38 cellular contexts compared by ENCODE assay signal in genomic region chr14:25113394-25113793, GRCh38.
"Had no signal": no experiment of that assay in that cellular context is flagged by ENCODE, and none has a peak within 500 bp of the region (broad histone marks: within the 10 kb centered on the region; RNA-seq: fewer than 3 reads in every experiment).

No MANE protein-coding gene starts in this region.

- H3K4me3 Mint-ChIP-seq: activated B cell treated with CpG ODN at 0.5 μM for 24 hours; activated CD4-positive, alpha-beta memory T cell treated with anti-CD3 and anti-CD28 coated beads, Interleukin-2, amount 10 ng/mL, durations not matched to agents 7 days and 5 days; activated CD4-positive, alpha-beta T cell treated with anti-CD3 and anti-CD28 coated beads for 36 hours; activated CD4-positive, alpha-beta T cell treated with anti-CD3 and anti-CD28 coated beads, Interleukin-2, amount 10 ng/mL, durations not matched to agents 7 days and 5 days; activated CD8-positive, alpha-beta memory T cell treated with anti-CD3 and anti-CD28 coated beads, Interleukin-2, amount 10 ng/mL, durations not matched to agents 7 days and 5 days; activated CD8-positive, alpha-beta T cell treated with anti-CD3 and anti-CD28 coated beads, Interleukin-2, amount 10 ng/mL, durations not matched to agents 7 days and 5 days; activated naive CD4-positive, alpha-beta T cell treated with anti-CD3 and anti-CD28 coated beads, Interleukin-2, amount 10 ng/mL, durations not matched to agents 7 days and 5 days; activated naive CD4-positive, alpha-beta T cell treated with anti-CD3 and anti-CD28 coated beads, Interleukin-2, amount 50 U/mL, for 24 hours; activated naive CD8-positive, alpha-beta T cell; activated naive CD8-positive, alpha-beta T cell treated with anti-CD3 and anti-CD28 coated beads, Interleukin-2, amount 10 ng/mL, durations not matched to agents 7 days and 5 days; activated naive CD8-positive, alpha-beta T cell treated with anti-CD3 and anti-CD28 coated beads, Interleukin-2, amount 50 U/mL, for 24 hours; activated T-cell treated with anti-CD3 and anti-CD28 coated beads, Interleukin-2, amount 50 U/mL, for 24 hours; brain; central memory CD8-positive, alpha-beta T cell; T-helper 1 cell treated with Interleukin-12 subunit alpha and Interleukin-12 subunit beta and Interleukin-4 antibody, amounts not matched to agents 30 μg/mL and 1 μg/mL, for 36 hours; T-helper 2 cell treated with Interferon-gamma antibody and Interleukin-4, amounts not matched to agents 5 μg/mL and 100 μg/mL, for 36 hours had no signal

- H3K36me3 Mint-ChIP-seq: activated CD8-positive, alpha-beta memory T cell treated with anti-CD3 and anti-CD28 coated beads, Interleukin-2, amount 10 ng/mL, durations not matched to agents 7 days and 5 days; activated naive CD4-positive, alpha-beta T cell treated with anti-CD3 and anti-CD28 coated beads, Interleukin-2, amount 10 ng/mL, durations not matched to agents 7 days and 5 days; activated naive CD4-positive, alpha-beta T cell treated with anti-CD3 and anti-CD28 coated beads, Interleukin-2, amount 50 U/mL, for 24 hours; activated naive CD8-positive, alpha-beta T cell; activated naive CD8-positive, alpha-beta T cell treated with anti-CD3 and anti-CD28 coated beads, Interleukin-2, amount 10 ng/mL, durations not matched to agents 7 days and 5 days; brain had no signal

- DNase-seq: activated B cell treated with CpG ODN at 0.5 μM for 24 hours; activated CD4-positive, alpha-beta memory T cell treated with anti-CD3 and anti-CD28 coated beads, Interleukin-2, amount 10 ng/mL, durations not matched to agents 7 days and 5 days; activated CD4-positive, alpha-beta T cell treated with anti-CD3 and anti-CD28 coated beads for 1 hour; activated CD4-positive, alpha-beta T cell treated with anti-CD3 and anti-CD28 coated beads for 36 hours; activated CD4-positive, alpha-beta T cell treated with anti-CD3 and anti-CD28 coated beads for 48 hours; activated CD4-positive, alpha-beta T cell treated with anti-CD3 and anti-CD28 coated beads, Interleukin-2, amount 10 ng/mL, durations not matched to agents 7 days and 5 days; activated CD4-positive, alpha-beta T cell treated with anti-CD3 and anti-CD28 coated beads, Interleukin-2, amount 50 U/mL, for 48 hours; activated CD8-positive, alpha-beta memory T cell treated with anti-CD3 and anti-CD28 coated beads for 24 hours; activated CD8-positive, alpha-beta memory T cell treated with anti-CD3 and anti-CD28 coated beads, Interleukin-2, amount 10 ng/mL, durations not matched to agents 7 days and 5 days; activated CD8-positive, alpha-beta memory T cell treated with anti-CD3 and anti-CD28 coated beads, Interleukin-2, amount 50 U/mL, for 48 hours; activated CD8-positive, alpha-beta T cell treated with anti-CD3 and anti-CD28 coated beads, Interleukin-2, amount 10 ng/mL, durations not matched to agents 7 days and 5 days; activated effector memory CD4-positive, alpha-beta T cell treated with Interleukin-2 at 50 U/mL for 16 hours; activated gamma-delta T cell; activated naive CD4-positive, alpha-beta T cell treated with anti-CD3 and anti-CD28 coated beads, Interleukin-2, amount 10 ng/mL, durations not matched to agents 7 days and 5 days; activated naive CD4-positive, alpha-beta T cell treated with Interleukin-2 at 50 U/mL for 16 hours; activated naive CD8-positive, alpha-beta T cell treated with anti-CD3 and anti-CD28 coated beads, Interleukin-2, amount 10 ng/mL, durations not matched to agents 7 days and 5 days; activated naive CD8-positive, alpha-beta T cell treated with anti-CD3 and anti-CD28 coated beads, Interleukin-2, amount 50 U/mL, for 24 hours; activated T-cell treated with anti-CD3 and anti-CD28 coated beads, Interleukin-2, amount 50 U/mL, for 24 hours; activated T-cell treated with anti-CD3 and anti-CD28 coated beads, Interleukin-2, amount 50 U/mL, for 48 hours; amygdala; anterior cingulate cortex; caudate nucleus; SW 1271; T-helper 1 cell; T-helper 2 cell; T-helper 9 cell had no signal

- H3K36me3 ChIP-seq: ascending aorta, cardiac muscle cell had no signal

- H3K27ac Mint-ChIP-seq: activated B cell treated with CpG ODN at 0.5 μM for 24 hours; activated CD4-positive, alpha-beta memory T cell treated with anti-CD3 and anti-CD28 coated beads, Interleukin-2, amount 10 ng/mL, durations not matched to agents 7 days and 5 days; activated CD4-positive, alpha-beta T cell treated with anti-CD3 and anti-CD28 coated beads for 36 hours; activated CD4-positive, alpha-beta T cell treated with anti-CD3 and anti-CD28 coated beads, Interleukin-2, amount 10 ng/mL, durations not matched to agents 7 days and 5 days; activated CD8-positive, alpha-beta memory T cell treated with anti-CD3 and anti-CD28 coated beads, Interleukin-2, amount 10 ng/mL, durations not matched to agents 7 days and 5 days; activated CD8-positive, alpha-beta T cell treated with anti-CD3 and anti-CD28 coated beads, Interleukin-2, amount 10 ng/mL, durations not matched to agents 7 days and 5 days; activated naive CD4-positive, alpha-beta T cell treated with anti-CD3 and anti-CD28 coated beads, Interleukin-2, amount 10 ng/mL, durations not matched to agents 7 days and 5 days; activated naive CD4-positive, alpha-beta T cell treated with anti-CD3 and anti-CD28 coated beads, Interleukin-2, amount 50 U/mL, for 24 hours; activated naive CD8-positive, alpha-beta T cell; activated naive CD8-positive, alpha-beta T cell treated with anti-CD3 and anti-CD28 coated beads, Interleukin-2, amount 10 ng/mL, durations not matched to agents 7 days and 5 days; activated naive CD8-positive, alpha-beta T cell treated with anti-CD3 and anti-CD28 coated beads, Interleukin-2, amount 50 U/mL, for 24 hours; activated T-cell treated with anti-CD3 and anti-CD28 coated beads, Interleukin-2, amount 50 U/mL, for 24 hours; activated T-helper 2 cell treated with anti-CD3 and anti-CD28 coated beads, Interferon-gamma antibody, Interleukin-2, Interleukin-4, amounts not matched to agents 10 μg/mL and 5 μg/mL and 100 μg/mL, durations not matched to agents 14 hours and 24 hours and 36 hours; brain; T-helper 1 cell treated with Interleukin-12 subunit alpha and Interleukin-12 subunit beta and Interleukin-4 antibody, amounts not matched to agents 30 μg/mL and 1 μg/mL, for 36 hours; T-helper 2 cell treated with Interferon-gamma antibody and Interleukin-4, amounts not matched to agents 5 μg/mL and 100 μg/mL, for 36 hours had no signal

- H3K4me3 ChIP-seq: ascending aorta, cardiac muscle cell had no signal

- H3K9me3 ChIP-seq: ascending aorta had no signal

- H3K27ac ChIP-seq: ascending aorta, cardiac muscle cell, VCaP had no signal

- H3K27me3 Mint-ChIP-seq: activated CD4-positive, alpha-beta T cell treated with anti-CD3 and anti-CD28 coated beads, Interleukin-2, amount 10 ng/mL, durations not matched to agents 7 days and 5 days; activated naive CD4-positive, alpha-beta T cell treated with anti-CD3 and anti-CD28 coated beads, Interleukin-2, amount 10 ng/mL, durations not matched to agents 7 days and 5 days had no signal

- H3K9me3 Mint-ChIP-seq: activated B cell treated with CpG ODN at 0.5 μM for 24 hours; activated CD4-positive, alpha-beta memory T cell treated with anti-CD3 and anti-CD28 coated beads, Interleukin-2, amount 10 ng/mL, durations not matched to agents 7 days and 5 days; activated CD4-positive, alpha-beta T cell treated with anti-CD3 and anti-CD28 coated beads, Interleukin-2, amount 10 ng/mL, durations not matched to agents 7 days and 5 days; activated naive CD4-positive, alpha-beta T cell treated with anti-CD3 and anti-CD28 coated beads, Interleukin-2, amount 10 ng/mL, durations not matched to agents 7 days and 5 days; activated naive CD4-positive, alpha-beta T cell treated with anti-CD3 and anti-CD28 coated beads, Interleukin-2, amount 50 U/mL, for 24 hours; activated naive CD8-positive, alpha-beta T cell treated with anti-CD3 and anti-CD28 coated beads, Interleukin-2, amount 10 ng/mL, durations not matched to agents 7 days and 5 days; activated naive CD8-positive, alpha-beta T cell treated with anti-CD3 and anti-CD28 coated beads, Interleukin-2, amount 50 U/mL, for 24 hours; activated T-helper 2 cell treated with anti-CD3 and anti-CD28 coated beads, Interferon-gamma antibody, Interleukin-2, Interleukin-4, amounts not matched to agents 10 μg/mL and 5 μg/mL and 100 μg/mL, durations not matched to agents 14 hours and 24 hours and 36 hours; central memory CD8-positive, alpha-beta T cell; T-helper 1 cell treated with Interleukin-12 subunit alpha and Interleukin-12 subunit beta and Interleukin-4 antibody, amounts not matched to agents 30 μg/mL and 1 μg/mL, for 36 hours; T-helper 2 cell treated with Interferon-gamma antibody and Interleukin-4, amounts not matched to agents 5 μg/mL and 100 μg/mL, for 36 hours had no signal

- FAIRE-seq: bronchial epithelial cell, TTC549 had no signal

- H3K4me1 Mint-ChIP-seq: activated B cell treated with CpG ODN at 0.5 μM for 24 hours; activated CD4-positive, alpha-beta memory T cell treated with anti-CD3 and anti-CD28 coated beads, Interleukin-2, amount 10 ng/mL, durations not matched to agents 7 days and 5 days; activated CD4-positive, alpha-beta T cell treated with anti-CD3 and anti-CD28 coated beads for 36 hours; activated CD4-positive, alpha-beta T cell treated with anti-CD3 and anti-CD28 coated beads, Interleukin-2, amount 10 ng/mL, durations not matched to agents 7 days and 5 days; activated CD8-positive, alpha-beta memory T cell treated with anti-CD3 and anti-CD28 coated beads, Interleukin-2, amount 10 ng/mL, durations not matched to agents 7 days and 5 days; activated naive CD4-positive, alpha-beta T cell treated with anti-CD3 and anti-CD28 coated beads, Interleukin-2, amount 10 ng/mL, durations not matched to agents 7 days and 5 days; activated naive CD4-positive, alpha-beta T cell treated with anti-CD3 and anti-CD28 coated beads, Interleukin-2, amount 50 U/mL, for 24 hours; activated naive CD8-positive, alpha-beta T cell treated with anti-CD3 and anti-CD28 coated beads, Interleukin-2, amount 10 ng/mL, durations not matched to agents 7 days and 5 days; activated naive CD8-positive, alpha-beta T cell treated with anti-CD3 and anti-CD28 coated beads, Interleukin-2, amount 50 U/mL, for 24 hours; central memory CD8-positive, alpha-beta T cell had no signal

- H3K4me1 ChIP-seq: ascending aorta had no signal

- ATAC-seq: activated CD4-positive, alpha-beta T cell treated with anti-CD3 and anti-CD28 coated beads for 36 hours; activated CD8-positive, alpha-beta memory T cell treated with anti-CD3 and anti-CD28 coated beads, Interleukin-2, amount 10 ng/mL, durations not matched to agents 7 days and 5 days; activated CD8-positive, alpha-beta T cell treated with anti-CD3 and anti-CD28 coated beads, Interleukin-2, amount 10 ng/mL, durations not matched to agents 7 days and 5 days; activated naive CD8-positive, alpha-beta T cell treated with anti-CD3 and anti-CD28 coated beads, Interleukin-2, amount 50 U/mL, for 24 hours had no signal

- H3K27me3 ChIP-seq: ascending aorta, cardiac muscle cell had no signal
